Comparison of ENCODE assay signal across 9 cellular contexts in genomic region chr11:124747406-124748099, GRCh38. TPM values are rescaled to one million over a fixed set of nuclear protein-coding genes. Genes with fewer than 3 reads are reported as not detected.
DNase-seq lines count a peak whose midpoint lies in the region; ATAC-seq and TF ChIP-seq lines count a peak whose summit lies in the region.
"Had no signal": no experiment of that assay in that cellular context is flagged by ENCODE, and none has a peak within 500 bp of the region (broad histone marks: within the 10 kb centered on the region; RNA-seq: fewer than 3 reads in every experiment).

No MANE protein-coding gene starts in this region.

- no peaks in the 10 kb centered on the region for H3K27me3 ChIP-seq in CD4-positive, alpha-beta memory T cell (ENCODE audit: insufficient read depth, low read length)
- H3K27me3 ChIP-seq in HUES6 (ENCODE audit: control insufficient read depth, insufficient read depth, low read length) (peaks cover 99% of the 10 kb centered on the region), colonic mucosa (peaks cover 4% of the 10 kb centered on the region)

- POLR2A ChIA-PET in CD4-positive, alpha-beta memory T cell (lab: Charles Lee; ENCODE audit: partially characterized antibody): interaction anchor here (1.2 to 3.4 kb wide), 10 partner anchors 9 to 206 kb away, joined by 3 to 50 read pairs (median 24); partner anchors contain the start of genes CCDC15, ESAM, MSANTD2 and SIAE

- TF ChIP-seq CTCF in colonic mucosa (IDR thresholded peaks at IDR 0.05): no peak
- no peak for TF ChIP-seq CTCF in nephron progenitor cell (IDR thresholded peaks at IDR 0.05)

- peaks cover 0 to 6% of the 10 kb centered on the region in 2 donors for H3K36me3 Mint-ChIP-seq in CD4-positive, alpha-beta memory T cell
- no peaks in the 10 kb centered on the region for H3K36me3 Mint-ChIP-seq in nephron progenitor cell (ENCODE audit: low read depth)

- intact Hi-C loops in CD4-positive, alpha-beta memory T cell (cut with micrococcal nuclease): loop anchor here (2.0 kb wide), 4 partner anchors 29 to 1139 kb away; partner anchors contain the start of genes HYLS1 and MSANTD2
- intact Hi-C loops in colonic mucosa (cut with DNase I): loop anchor here (5.0 kb wide), 1 partner anchor 75 kb away; the partner anchor contains the start of genes SIAE and SPA17

- H3K4me3 ChIP-seq in CD4-positive, alpha-beta memory T cell (ENCODE audit: low read length in 2 of 2): peak overlapping the region in 1 of 2 donors; percentile 97
- H3K4me3 ChIP-seq in HUES6 (ENCODE audit: low read depth, low read length) (peak overlapping the region; percentile 72), colonic mucosa (no peak overlapping the region)

- CTCF ChIA-PET in CD4-positive, alpha-beta memory T cell (lab: Charles Lee; ENCODE audit: partially characterized antibody): interaction anchor here (1.3 to 17.0 kb wide), 10 partner anchors 10 to 89 kb away, joined by 3 to 239 read pairs (median 14); partner anchors contain the start of genes ESAM and MSANTD2

- peaks cover 6 to 21% (median 9%) of the 10 kb centered on the region in 4 donors for H3K4me1 Mint-ChIP-seq in CD4-positive, alpha-beta memory T cell
- peaks cover 23% of the 10 kb centered on the region for H3K4me1 Mint-ChIP-seq in nephron progenitor cell

- H3K4me1 ChIP-seq in CD4-positive, alpha-beta memory T cell (ENCODE audit: insufficient read depth, low read length): peaks cover 6% of the 10 kb centered on the region
- H3K4me1 ChIP-seq in HUES6 (ENCODE audit: control insufficient read depth, insufficient read depth, low read length): peaks cover 29% of the 10 kb centered on the region
- H3K4me1 ChIP-seq in colonic mucosa: peaks cover 4% of the 10 kb centered on the region

- H3K27ac ChIP-seq in CD4-positive, alpha-beta memory T cell (ENCODE audit: low read depth, low read length): no peak overlapping the region
- H3K27ac ChIP-seq in HUES6 (ENCODE audit: low read depth, low read length): no peak overlapping the region
- H3K27ac ChIP-seq in colonic mucosa: peak overlapping the region; percentile 67

- no peaks in the 10 kb centered on the region for H3K9me3 Mint-ChIP-seq in CD4-positive, alpha-beta memory T cell
- H3K9me3 Mint-ChIP-seq in nephron progenitor cell: peaks cover 5% of the 10 kb centered on the region

- H3K36me3 ChIP-seq in CD4-positive, alpha-beta memory T cell (ENCODE audit: insufficient read depth, low read length): no peaks in the 10 kb centered on the region
- H3K36me3 ChIP-seq in HUES6 (ENCODE audit: control insufficient read depth, insufficient read depth, low read length) (no peaks in the 10 kb centered on the region), colonic mucosa (no peaks in the 10 kb centered on the region)

- H3K4me3 Mint-ChIP-seq in CD4-positive, alpha-beta memory T cell: peak overlapping the region; percentile 96 to 99 (median 98)
- H3K4me3 Mint-ChIP-seq in nephron progenitor cell: peak overlapping the region; percentile 80

- no peak overlapping the region for H3K9ac ChIP-seq in HUES6 (ENCODE audit: low read length)
- peak overlapping the region in 1 of 2 donors; percentile 46 for H3K9ac ChIP-seq in colonic mucosa (ENCODE audit: low read depth in 2 of 2, low read length in 2 of 2)

- peaks cover 0 to 1% of the 10 kb centered on the region in 2 donors for H3K27me3 Mint-ChIP-seq in CD4-positive, alpha-beta memory T cell
- H3K27me3 Mint-ChIP-seq in nephron progenitor cell (ENCODE audit: low read depth, poor library complexity): peaks cover 100% of the 10 kb centered on the region

- peak overlapping the region in 3 of 7 donors; percentile 82 to 94 (median 94) for H3K27ac Mint-ChIP-seq in CD4-positive, alpha-beta memory T cell
- no peak overlapping the region for H3K27ac Mint-ChIP-seq in nephron progenitor cell

- H3K9me3 ChIP-seq in CD4-positive, alpha-beta memory T cell (ENCODE audit: control insufficient read depth in 1 of 2, low read length in 2 of 2): no peaks in the 10 kb centered on the region
- H3K9me3 ChIP-seq in HUES6 (ENCODE audit: control insufficient read depth, insufficient read depth, low read depth, low read length): no peaks in the 10 kb centered on the region
- no peaks in the 10 kb centered on the region for H3K9me3 ChIP-seq in colonic mucosa

- ATAC-seq in HG03139 (IDR thresholded peaks at IDR 0.05; ENCODE audit: unreplicated experiment) (no peak), HG03196 (IDR thresholded peaks at IDR 0.05; ENCODE audit: unreplicated experiment) (no peak), HG03521 (IDR thresholded peaks at IDR 0.05; ENCODE audit: unreplicated experiment) (no peak), GM21825 (IDR thresholded peaks at IDR 0.05; ENCODE audit: unreplicated experiment) (no peak)

- DNase-seq in CD4-positive, alpha-beta memory T cell: no peak
- DNase-seq in colonic mucosa (no peak), nephron progenitor cell (no peak)

RNA-seq across cellular contexts. Expression of gene VSIG2, which starts 4.5 kb away (rescaled TPM):
- under 1 TPM; 0.55 to 0.87 TPM for total RNA-seq in CD4-positive, alpha-beta memory T cell
- under 1 TPM; 0.39 to 0.80 TPM for polyA plus RNA-seq in CD4-positive, alpha-beta memory T cell
- 100 to 1,000 TPM; 122 to 155 TPM for total RNA-seq in colonic mucosa
- total RNA-seq: skeletal muscle tissue had no signal

RNA-seq across cellular contexts. Expression of gene NRGN, which starts 7.8 kb away (rescaled TPM):
- under 1 TPM in 1 of 2 experiments, not detected in 1; 0.67 TPM for total RNA-seq in CD4-positive, alpha-beta memory T cell
- not detected for polyA plus RNA-seq in CD4-positive, alpha-beta memory T cell
- 10 to 100 TPM in 1 of 2 donors, 1 to 10 TPM in 1; 3.1 to 11.1 TPM for total RNA-seq in colonic mucosa
- total RNA-seq: skeletal muscle tissue had no signal

RNA-seq across cellular contexts. Expression of gene ESAM, which starts 14.5 kb away (rescaled TPM):
- 1 to 10 TPM; 1.5 to 1.8 TPM for total RNA-seq in CD4-positive, alpha-beta memory T cell
- polyA plus RNA-seq in CD4-positive, alpha-beta memory T cell: 1 to 10 TPM; 1.3 to 3.2 TPM
- total RNA-seq in colonic mucosa: 10 to 100 TPM; 10.4 to 15.7 TPM

RNA-seq across cellular contexts. Expression of gene MSANTD2, which starts 52.7 kb away (rescaled TPM):
- total RNA-seq in CD4-positive, alpha-beta memory T cell: 10 to 100 TPM; 25.9 to 26.3 TPM
- 1 to 10 TPM; 2.4 to 5.9 TPM for polyA plus RNA-seq in CD4-positive, alpha-beta memory T cell
- 10 to 100 TPM in 1 of 2 donors, 1 to 10 TPM in 1; 7.0 to 12.7 TPM for total RNA-seq in colonic mucosa

Comparison
In these comparisons a context has a peak if more than half of its experiments do, and no peak if none do; other contexts are left out.
1. RNA of gene VSIG2, which starts 4.5 kb away (total RNA-seq): 122 to 155 TPM in colonic mucosa; 0.55 to 0.87 TPM in CD4-positive, alpha-beta memory T cell; every median in the first group is over 10 times any median in the second.
2. RNA of gene ESAM, which starts 14.5 kb away (total RNA-seq): 10.4 to 15.7 TPM in colonic mucosa; 1.5 to 1.8 TPM in CD4-positive, alpha-beta memory T cell; every median in the first group is over 4 times any median in the second.